Comparison of ENCODE assay signal across 1 cellular context in the genomic region with DNA sequence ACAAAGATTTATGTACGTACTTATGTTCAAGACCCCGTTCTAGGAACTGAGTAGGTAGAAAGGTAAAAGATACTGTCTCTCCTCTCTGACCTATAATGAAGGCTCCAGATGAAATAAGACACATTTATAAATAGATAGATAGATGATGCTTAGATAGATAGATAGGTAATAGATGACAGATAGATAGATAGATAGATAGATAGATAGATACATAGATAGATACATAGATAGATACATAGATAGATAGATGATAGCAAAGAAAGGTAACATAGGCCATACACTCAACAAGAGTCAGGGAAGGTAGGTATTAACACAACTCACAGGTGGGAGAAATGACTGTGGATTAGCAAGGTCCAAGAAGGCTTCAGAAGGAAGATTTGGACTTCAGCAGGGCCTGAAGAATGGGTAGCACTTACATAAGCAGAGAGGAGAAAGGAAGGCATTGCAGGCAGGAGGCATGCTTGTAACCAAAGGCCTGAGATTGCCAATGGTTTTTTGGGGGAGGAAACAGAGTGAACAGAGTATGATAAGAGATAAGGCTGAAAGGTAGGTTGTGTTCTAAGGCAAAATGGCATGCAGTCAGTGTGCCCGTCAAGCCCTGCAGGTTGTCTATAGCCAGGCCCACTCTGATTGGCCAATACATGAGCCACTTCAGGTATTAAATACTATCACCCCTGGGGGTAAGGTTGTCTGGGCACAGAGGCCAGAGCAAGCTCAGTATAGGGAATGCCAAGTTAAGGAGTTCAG.
TF ChIP-seq lines count a peak whose summit lies in the region.

No MANE protein-coding gene starts in this region.

TF ChIP-seq in K562, 482 proteins besides CTCF, POLR2A, EP300 and RAD21:
- no peak for TF ChIP-seq TAF15 (IDR thresholded peaks at IDR 0.05; ENCODE audit: low read depth, low read length)
- peak; percentile 2; the same call in 1 of the 2 replicates for TF ChIP-seq ZFX (CRISPR knock-in tag; IDR thresholded peaks at IDR 0.05)
- TF ChIP-seq, protein P1, sequence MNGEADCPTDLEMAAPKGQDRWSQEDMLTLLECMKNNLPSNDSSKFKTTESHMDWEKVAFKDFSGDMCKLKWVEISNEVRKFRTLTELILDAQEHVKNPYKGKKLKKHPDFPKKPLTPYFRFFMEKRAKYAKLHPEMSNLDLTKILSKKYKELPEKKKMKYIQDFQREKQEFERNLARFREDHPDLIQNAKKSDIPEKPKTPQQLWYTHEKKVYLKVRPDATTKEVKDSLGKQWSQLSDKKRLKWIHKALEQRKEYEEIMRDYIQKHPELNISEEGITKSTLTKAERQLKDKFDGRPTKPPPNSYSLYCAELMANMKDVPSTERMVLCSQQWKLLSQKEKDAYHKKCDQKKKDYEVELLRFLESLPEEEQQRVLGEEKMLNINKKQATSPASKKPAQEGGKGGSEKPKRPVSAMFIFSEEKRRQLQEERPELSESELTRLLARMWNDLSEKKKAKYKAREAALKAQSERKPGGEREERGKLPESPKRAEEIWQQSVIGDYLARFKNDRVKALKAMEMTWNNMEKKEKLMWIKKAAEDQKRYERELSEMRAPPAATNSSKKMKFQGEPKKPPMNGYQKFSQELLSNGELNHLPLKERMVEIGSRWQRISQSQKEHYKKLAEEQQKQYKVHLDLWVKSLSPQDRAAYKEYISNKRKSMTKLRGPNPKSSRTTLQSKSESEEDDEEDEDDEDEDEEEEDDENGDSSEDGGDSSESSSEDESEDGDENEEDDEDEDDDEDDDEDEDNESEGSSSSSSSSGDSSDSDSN (IDR thresholded peaks at IDR 0.05; ENCODE audit: borderline replicate concordance in 1 of 2, low read depth in 2 of 2, low read length in 2 of 2): no peak
- no peak for TF ChIP-seq NCOR1 (IDR thresholded peaks at IDR 0.05)
- 0 out of 2 replicates have a peak, but pooled peaks have one; percentile 26 for TF ChIP-seq KLF16 (IDR thresholded peaks at IDR 0.05)
- TF ChIP-seq GATAD2A (IDR thresholded peaks at IDR 0.05): peak; percentile 56; the same call in 1 of the 2 replicates
- TF ChIP-seq ZNF124 (CRISPR knock-in tag; IDR thresholded peaks at IDR 0.05): no peak
- TF ChIP-seq KLF1 (tag; IDR thresholded peaks at IDR 0.05): no peak
- TF ChIP-seq CBFA2T3 (IDR thresholded peaks at IDR 0.05): peak; percentile 57
- no peak for TF ChIP-seq NR2C2 (CRISPR knock-in tag; IDR thresholded peaks at IDR 0.05)
- TF ChIP-seq NR2C2 (tag; IDR thresholded peaks at IDR 0.05): 0 out of 2 replicates have a peak, but pooled peaks have one; percentile 11
- TF ChIP-seq, protein P2, sequence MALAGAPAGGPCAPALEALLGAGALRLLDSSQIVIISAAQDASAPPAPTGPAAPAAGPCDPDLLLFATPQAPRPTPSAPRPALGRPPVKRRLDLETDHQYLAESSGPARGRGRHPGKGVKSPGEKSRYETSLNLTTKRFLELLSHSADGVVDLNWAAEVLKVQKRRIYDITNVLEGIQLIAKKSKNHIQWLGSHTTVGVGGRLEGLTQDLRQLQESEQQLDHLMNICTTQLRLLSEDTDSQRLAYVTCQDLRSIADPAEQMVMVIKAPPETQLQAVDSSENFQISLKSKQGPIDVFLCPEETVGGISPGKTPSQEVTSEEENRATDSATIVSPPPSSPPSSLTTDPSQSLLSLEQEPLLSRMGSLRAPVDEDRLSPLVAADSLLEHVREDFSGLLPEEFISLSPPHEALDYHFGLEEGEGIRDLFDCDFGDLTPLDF (CRISPR knock-in tag; IDR thresholded peaks at IDR 0.05): no peak
- TF ChIP-seq MCM7 (IDR thresholded peaks at IDR 0.05): peak in 1 of 2 experiments; percentile 77; a peak in 1 of 4 replicates
- peak; percentile 25 for TF ChIP-seq NEUROD1 (IDR thresholded peaks at IDR 0.05; ENCODE audit: borderline replicate concordance, low read depth, low read length, partially characterized antibody)
- TF ChIP-seq SMAD2 (IDR thresholded peaks at IDR 0.05; ENCODE audit: low read depth, low read length): no peak
- peak; percentile 91 for TF ChIP-seq GATAD2B (IDR thresholded peaks at IDR 0.05; ENCODE audit: borderline replicate concordance)
- peak; percentile 79; the same call in 1 of the 2 replicates for TF ChIP-seq MTA1 (IDR thresholded peaks at IDR 0.05; ENCODE audit: borderline replicate concordance)
- TF ChIP-seq STAT5A (IDR thresholded peaks at IDR 0.05; ENCODE audit: borderline replicate concordance, low read length): 0 out of 2 replicates have a peak, but pooled peaks have one; percentile 7
- no peak for TF ChIP-seq NFXL1 (CRISPR knock-in tag; IDR thresholded peaks at IDR 0.05)
- 0 out of 2 replicates have a peak, but pooled peaks have one; percentile 23 for TF ChIP-seq HDAC2 (IDR thresholded peaks at IDR 0.05)
- no peak for TF ChIP-seq SP1 (CRISPR knock-in tag; IDR thresholded peaks at IDR 0.05)
- TF ChIP-seq TEAD4 (IDR thresholded peaks at IDR 0.05; ENCODE audit: low read length): peak; percentile 22; the same call in 1 of the 2 replicates
- no peak for TF ChIP-seq TEAD4 (CRISPR knock-in tag; IDR thresholded peaks at IDR 0.05; ENCODE audit: borderline replicate concordance)
- TF ChIP-seq CTBP1 (IDR thresholded peaks at IDR 0.05; ENCODE audit: borderline replicate concordance): peak; percentile 41; the same call in 1 of the 2 replicates
- TF ChIP-seq TAL1 (IDR thresholded peaks at IDR 0.05): peak; percentile 22; the same call in 1 of the 2 replicates
- TF ChIP-seq HDAC1 (IDR thresholded peaks at IDR 0.05): peak in 1 of 2 experiments; percentile 51; a peak in 1 of 4 replicates
- peak; percentile 88; the same call in 1 of the 2 replicates for TF ChIP-seq ZBTB2 (IDR thresholded peaks at IDR 0.05)
- TF ChIP-seq, protein P3, sequence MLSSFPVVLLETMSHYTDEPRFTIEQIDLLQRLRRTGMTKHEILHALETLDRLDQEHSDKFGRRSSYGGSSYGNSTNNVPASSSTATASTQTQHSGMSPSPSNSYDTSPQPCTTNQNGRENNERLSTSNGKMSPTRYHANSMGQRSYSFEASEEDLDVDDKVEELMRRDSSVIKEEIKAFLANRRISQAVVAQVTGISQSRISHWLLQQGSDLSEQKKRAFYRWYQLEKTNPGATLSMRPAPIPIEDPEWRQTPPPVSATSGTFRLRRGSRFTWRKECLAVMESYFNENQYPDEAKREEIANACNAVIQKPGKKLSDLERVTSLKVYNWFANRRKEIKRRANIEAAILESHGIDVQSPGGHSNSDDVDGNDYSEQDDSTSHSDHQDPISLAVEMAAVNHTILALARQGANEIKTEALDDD (IDR thresholded peaks at IDR 0.05): 0 out of 2 replicates have a peak, but pooled peaks have one; percentile 28
- TF ChIP-seq ARID1B (IDR thresholded peaks at IDR 0.05): peak; percentile 58
- TF ChIP-seq DACH1 (IDR thresholded peaks at IDR 0.05; ENCODE audit: partially characterized antibody): peak; percentile 100
- TF ChIP-seq RCOR1 (IDR thresholded peaks at IDR 0.05; ENCODE audit: borderline replicate concordance in 1 of 2, low read depth in 2 of 2, low read length in 2 of 2): peak in 1 of 2 experiments; percentile 50; a peak in 1 of 4 replicates
- TF ChIP-seq GATA2 (CRISPR knock-in tag; IDR thresholded peaks at IDR 0.05): peak; percentile 45; the same call in 1 of the 2 replicates
